Comparison of ENCODE assay signal across 1 cellular context in the genomic region with DNA sequence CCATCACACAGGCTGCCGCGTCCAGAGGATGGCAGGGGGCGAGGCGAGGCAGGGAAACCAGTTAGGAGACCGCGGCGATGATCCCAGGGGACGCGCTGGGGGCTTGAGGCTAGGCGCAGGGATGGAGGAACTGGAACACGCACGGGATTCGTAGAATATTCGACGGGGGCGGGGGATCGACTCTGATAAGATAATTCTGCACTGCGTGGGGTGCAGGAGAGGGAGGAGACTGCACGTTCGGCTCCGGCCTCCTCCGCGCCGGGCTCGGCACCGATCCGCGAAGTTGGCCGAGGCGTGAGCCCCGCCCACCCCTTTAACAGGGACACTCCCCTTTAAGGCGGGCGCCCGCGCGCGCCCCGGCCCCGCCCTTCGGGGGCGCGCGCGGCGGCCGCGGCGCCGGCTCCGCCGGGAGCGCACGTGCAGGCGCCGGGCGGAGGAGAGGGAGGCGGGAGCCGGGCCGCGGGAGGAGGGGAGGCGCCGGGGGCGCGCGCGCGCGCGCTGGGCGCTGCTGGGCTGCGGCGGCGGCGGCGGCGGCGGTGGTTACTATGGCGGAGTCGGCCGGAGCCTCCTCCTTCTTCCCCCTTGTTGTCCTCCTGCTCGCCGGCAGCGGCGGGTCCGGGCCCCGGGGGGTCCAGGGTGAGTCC.
TF ChIP-seq lines count a peak whose summit lies in the region.

A gene (plus strand): TSS at position 501 of the 644 bp plus-strand sequence. CDS start 45 bp downstream, at position 546.

TF ChIP-seq in K562, 482 proteins besides CTCF, POLR2A, EP300 and RAD21 (continued from another document and continues in another):
- TF ChIP-seq, protein P1, sequence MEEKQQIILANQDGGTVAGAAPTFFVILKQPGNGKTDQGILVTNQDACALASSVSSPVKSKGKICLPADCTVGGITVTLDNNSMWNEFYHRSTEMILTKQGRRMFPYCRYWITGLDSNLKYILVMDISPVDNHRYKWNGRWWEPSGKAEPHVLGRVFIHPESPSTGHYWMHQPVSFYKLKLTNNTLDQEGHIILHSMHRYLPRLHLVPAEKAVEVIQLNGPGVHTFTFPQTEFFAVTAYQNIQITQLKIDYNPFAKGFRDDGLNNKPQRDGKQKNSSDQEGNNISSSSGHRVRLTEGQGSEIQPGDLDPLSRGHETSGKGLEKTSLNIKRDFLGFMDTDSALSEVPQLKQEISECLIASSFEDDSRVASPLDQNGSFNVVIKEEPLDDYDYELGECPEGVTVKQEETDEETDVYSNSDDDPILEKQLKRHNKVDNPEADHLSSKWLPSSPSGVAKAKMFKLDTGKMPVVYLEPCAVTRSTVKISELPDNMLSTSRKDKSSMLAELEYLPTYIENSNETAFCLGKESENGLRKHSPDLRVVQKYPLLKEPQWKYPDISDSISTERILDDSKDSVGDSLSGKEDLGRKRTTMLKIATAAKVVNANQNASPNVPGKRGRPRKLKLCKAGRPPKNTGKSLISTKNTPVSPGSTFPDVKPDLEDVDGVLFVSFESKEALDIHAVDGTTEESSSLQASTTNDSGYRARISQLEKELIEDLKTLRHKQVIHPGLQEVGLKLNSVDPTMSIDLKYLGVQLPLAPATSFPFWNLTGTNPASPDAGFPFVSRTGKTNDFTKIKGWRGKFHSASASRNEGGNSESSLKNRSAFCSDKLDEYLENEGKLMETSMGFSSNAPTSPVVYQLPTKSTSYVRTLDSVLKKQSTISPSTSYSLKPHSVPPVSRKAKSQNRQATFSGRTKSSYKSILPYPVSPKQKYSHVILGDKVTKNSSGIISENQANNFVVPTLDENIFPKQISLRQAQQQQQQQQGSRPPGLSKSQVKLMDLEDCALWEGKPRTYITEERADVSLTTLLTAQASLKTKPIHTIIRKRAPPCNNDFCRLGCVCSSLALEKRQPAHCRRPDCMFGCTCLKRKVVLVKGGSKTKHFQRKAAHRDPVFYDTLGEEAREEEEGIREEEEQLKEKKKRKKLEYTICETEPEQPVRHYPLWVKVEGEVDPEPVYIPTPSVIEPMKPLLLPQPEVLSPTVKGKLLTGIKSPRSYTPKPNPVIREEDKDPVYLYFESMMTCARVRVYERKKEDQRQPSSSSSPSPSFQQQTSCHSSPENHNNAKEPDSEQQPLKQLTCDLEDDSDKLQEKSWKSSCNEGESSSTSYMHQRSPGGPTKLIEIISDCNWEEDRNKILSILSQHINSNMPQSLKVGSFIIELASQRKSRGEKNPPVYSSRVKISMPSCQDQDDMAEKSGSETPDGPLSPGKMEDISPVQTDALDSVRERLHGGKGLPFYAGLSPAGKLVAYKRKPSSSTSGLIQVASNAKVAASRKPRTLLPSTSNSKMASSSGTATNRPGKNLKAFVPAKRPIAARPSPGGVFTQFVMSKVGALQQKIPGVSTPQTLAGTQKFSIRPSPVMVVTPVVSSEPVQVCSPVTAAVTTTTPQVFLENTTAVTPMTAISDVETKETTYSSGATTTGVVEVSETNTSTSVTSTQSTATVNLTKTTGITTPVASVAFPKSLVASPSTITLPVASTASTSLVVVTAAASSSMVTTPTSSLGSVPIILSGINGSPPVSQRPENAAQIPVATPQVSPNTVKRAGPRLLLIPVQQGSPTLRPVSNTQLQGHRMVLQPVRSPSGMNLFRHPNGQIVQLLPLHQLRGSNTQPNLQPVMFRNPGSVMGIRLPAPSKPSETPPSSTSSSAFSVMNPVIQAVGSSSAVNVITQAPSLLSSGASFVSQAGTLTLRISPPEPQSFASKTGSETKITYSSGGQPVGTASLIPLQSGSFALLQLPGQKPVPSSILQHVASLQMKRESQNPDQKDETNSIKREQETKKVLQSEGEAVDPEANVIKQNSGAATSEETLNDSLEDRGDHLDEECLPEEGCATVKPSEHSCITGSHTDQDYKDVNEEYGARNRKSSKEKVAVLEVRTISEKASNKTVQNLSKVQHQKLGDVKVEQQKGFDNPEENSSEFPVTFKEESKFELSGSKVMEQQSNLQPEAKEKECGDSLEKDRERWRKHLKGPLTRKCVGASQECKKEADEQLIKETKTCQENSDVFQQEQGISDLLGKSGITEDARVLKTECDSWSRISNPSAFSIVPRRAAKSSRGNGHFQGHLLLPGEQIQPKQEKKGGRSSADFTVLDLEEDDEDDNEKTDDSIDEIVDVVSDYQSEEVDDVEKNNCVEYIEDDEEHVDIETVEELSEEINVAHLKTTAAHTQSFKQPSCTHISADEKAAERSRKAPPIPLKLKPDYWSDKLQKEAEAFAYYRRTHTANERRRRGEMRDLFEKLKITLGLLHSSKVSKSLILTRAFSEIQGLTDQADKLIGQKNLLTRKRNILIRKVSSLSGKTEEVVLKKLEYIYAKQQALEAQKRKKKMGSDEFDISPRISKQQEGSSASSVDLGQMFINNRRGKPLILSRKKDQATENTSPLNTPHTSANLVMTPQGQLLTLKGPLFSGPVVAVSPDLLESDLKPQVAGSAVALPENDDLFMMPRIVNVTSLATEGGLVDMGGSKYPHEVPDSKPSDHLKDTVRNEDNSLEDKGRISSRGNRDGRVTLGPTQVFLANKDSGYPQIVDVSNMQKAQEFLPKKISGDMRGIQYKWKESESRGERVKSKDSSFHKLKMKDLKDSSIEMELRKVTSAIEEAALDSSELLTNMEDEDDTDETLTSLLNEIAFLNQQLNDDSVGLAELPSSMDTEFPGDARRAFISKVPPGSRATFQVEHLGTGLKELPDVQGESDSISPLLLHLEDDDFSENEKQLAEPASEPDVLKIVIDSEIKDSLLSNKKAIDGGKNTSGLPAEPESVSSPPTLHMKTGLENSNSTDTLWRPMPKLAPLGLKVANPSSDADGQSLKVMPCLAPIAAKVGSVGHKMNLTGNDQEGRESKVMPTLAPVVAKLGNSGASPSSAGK (IDR thresholded peaks at IDR 0.05), result peak; percentile 96
- TF ChIP-seq CBX3 (IDR thresholded peaks at IDR 0.05; ENCODE audit: borderline replicate concordance in 1 of 2, low read length in 2 of 2) (no peak), ZNF644 (tag; IDR thresholded peaks at IDR 0.05; ENCODE audit: low read depth) (peak; percentile 94), RBBP5 (IDR thresholded peaks at IDR 0.05; ENCODE audit: borderline replicate concordance, insufficient read depth, low read length, poor library complexity, severe bottlenecking) (no peak), XRCC5 (IDR thresholded peaks at IDR 0.05; ENCODE audit: low read depth, low read length) (no peak), ZNF785 (CRISPR knock-in tag; IDR thresholded peaks at IDR 0.05) (no peak), ZBTB8A (IDR thresholded peaks at IDR 0.05; ENCODE audit: partially characterized antibody) (no peak), SMARCA4 (IDR thresholded peaks at IDR 0.05) (peak; percentile 28; the same call in 1 of the 2 replicates), HDGF (IDR thresholded peaks at IDR 0.05) (no peak), ZNF830 (CRISPR knock-in tag; IDR thresholded peaks at IDR 0.05) (no peak), PCBP2 (IDR thresholded peaks at IDR 0.05; ENCODE audit: low read depth, low read length, poor library complexity, severe bottlenecking) (no peak), CEBPB (tag; IDR thresholded peaks at IDR 0.05) (no peak), ZFP30 (CRISPR knock-in tag; IDR thresholded peaks at IDR 0.05; ENCODE audit: borderline replicate concordance) (no peak), ZNF24 (IDR thresholded peaks at IDR 0.05) (no peak), TSC22D4 (tag; IDR thresholded peaks at IDR 0.05) (no peak), SRSF3 (IDR thresholded peaks at IDR 0.05; ENCODE audit: insufficient read depth, low read length) (no peak), SMC3 (conservative IDR thresholded peaks at IDR 0.05; ENCODE audit: insufficient read depth, low read depth, low read length) (no peak)
- TF ChIP-seq, protein P2, sequence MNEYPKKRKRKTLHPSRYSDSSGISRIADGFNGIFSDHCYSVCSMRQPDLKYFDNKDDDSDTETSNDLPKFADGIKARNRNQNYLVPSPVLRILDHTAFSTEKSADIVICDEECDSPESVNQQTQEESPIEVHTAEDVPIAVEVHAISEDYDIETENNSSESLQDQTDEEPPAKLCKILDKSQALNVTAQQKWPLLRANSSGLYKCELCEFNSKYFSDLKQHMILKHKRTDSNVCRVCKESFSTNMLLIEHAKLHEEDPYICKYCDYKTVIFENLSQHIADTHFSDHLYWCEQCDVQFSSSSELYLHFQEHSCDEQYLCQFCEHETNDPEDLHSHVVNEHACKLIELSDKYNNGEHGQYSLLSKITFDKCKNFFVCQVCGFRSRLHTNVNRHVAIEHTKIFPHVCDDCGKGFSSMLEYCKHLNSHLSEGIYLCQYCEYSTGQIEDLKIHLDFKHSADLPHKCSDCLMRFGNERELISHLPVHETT (CRISPR knock-in tag; conservative IDR thresholded peaks at IDR 0.05 in 1 of 2, IDR thresholded peaks at IDR 0.05 in 1 of 2), result peak in 1 of 2 experiments; percentile 92; a peak in 1 of 4 replicates
- TF ChIP-seq, protein P3, sequence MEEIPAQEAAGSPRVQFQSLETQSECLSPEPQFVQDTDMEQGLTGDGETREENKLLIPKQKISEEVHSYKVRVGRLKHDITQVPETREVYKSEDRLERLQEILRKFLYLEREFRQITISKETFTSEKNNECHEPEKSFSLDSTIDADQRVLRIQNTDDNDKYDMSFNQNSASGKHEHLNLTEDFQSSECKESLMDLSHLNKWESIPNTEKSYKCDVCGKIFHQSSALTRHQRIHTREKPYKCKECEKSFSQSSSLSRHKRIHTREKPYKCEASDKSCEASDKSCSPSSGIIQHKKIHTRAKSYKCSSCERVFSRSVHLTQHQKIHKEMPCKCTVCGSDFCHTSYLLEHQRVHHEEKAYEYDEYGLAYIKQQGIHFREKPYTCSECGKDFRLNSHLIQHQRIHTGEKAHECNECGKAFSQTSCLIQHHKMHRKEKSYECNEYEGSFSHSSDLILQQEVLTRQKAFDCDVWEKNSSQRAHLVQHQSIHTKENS (CRISPR knock-in tag; IDR thresholded peaks at IDR 0.05), result no peak
- TF ChIP-seq, protein P4, sequence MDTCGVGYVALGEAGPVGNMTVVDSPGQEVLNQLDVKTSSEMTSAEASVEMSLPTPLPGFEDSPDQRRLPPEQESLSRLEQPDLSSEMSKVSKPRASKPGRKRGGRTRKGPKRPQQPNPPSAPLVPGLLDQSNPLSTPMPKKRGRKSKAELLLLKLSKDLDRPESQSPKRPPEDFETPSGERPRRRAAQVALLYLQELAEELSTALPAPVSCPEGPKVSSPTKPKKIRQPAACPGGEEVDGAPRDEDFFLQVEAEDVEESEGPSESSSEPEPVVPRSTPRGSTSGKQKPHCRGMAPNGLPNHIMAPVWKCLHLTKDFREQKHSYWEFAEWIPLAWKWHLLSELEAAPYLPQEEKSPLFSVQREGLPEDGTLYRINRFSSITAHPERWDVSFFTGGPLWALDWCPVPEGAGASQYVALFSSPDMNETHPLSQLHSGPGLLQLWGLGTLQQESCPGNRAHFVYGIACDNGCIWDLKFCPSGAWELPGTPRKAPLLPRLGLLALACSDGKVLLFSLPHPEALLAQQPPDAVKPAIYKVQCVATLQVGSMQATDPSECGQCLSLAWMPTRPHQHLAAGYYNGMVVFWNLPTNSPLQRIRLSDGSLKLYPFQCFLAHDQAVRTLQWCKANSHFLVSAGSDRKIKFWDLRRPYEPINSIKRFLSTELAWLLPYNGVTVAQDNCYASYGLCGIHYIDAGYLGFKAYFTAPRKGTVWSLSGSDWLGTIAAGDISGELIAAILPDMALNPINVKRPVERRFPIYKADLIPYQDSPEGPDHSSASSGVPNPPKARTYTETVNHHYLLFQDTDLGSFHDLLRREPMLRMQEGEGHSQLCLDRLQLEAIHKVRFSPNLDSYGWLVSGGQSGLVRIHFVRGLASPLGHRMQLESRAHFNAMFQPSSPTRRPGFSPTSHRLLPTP (IDR thresholded peaks at IDR 0.05; ENCODE audit: borderline replicate concordance, extremely low read depth, insufficient read length), result no peak
- TF ChIP-seq, protein P5, sequence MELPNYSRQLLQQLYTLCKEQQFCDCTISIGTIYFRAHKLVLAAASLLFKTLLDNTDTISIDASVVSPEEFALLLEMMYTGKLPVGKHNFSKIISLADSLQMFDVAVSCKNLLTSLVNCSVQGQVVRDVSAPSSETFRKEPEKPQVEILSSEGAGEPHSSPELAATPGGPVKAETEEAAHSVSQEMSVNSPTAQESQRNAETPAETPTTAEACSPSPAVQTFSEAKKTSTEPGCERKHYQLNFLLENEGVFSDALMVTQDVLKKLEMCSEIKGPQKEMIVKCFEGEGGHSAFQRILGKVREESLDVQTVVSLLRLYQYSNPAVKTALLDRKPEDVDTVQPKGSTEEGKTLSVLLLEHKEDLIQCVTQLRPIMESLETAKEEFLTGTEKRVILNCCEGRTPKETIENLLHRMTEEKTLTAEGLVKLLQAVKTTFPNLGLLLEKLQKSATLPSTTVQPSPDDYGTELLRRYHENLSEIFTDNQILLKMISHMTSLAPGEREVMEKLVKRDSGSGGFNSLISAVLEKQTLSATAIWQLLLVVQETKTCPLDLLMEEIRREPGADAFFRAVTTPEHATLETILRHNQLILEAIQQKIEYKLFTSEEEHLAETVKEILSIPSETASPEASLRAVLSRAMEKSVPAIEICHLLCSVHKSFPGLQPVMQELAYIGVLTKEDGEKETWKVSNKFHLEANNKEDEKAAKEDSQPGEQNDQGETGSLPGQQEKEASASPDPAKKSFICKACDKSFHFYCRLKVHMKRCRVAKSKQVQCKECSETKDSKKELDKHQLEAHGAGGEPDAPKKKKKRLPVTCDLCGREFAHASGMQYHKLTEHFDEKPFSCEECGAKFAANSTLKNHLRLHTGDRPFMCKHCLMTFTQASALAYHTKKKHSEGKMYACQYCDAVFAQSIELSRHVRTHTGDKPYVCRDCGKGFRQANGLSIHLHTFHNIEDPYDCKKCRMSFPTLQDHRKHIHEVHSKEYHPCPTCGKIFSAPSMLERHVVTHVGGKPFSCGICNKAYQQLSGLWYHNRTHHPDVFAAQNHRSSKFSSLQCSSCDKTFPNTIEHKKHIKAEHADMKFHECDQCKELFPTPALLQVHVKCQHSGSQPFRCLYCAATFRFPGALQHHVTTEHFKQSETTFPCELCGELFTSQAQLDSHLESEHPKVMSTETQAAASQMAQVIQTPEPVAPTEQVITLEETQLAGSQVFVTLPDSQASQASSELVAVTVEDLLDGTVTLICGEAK (IDR thresholded peaks at IDR 0.05), result no peak; the same call in 1 of the 2 replicates
- TF ChIP-seq, protein P5 (CRISPR knock-in tag; IDR thresholded peaks at IDR 0.05), result no peak
